Comparison of ENCODE assay signal across 1 cellular context in genomic region chr1:173270243-173270642, GRCh38.
TF ChIP-seq lines count a peak whose summit lies in the region.

No MANE protein-coding gene starts in this region.

TF ChIP-seq in SK-N-SH, 30 proteins besides CTCF, POLR2A, EP300 and RAD21 (continued from another document):
- TF ChIP-seq ZBTB33 (IDR thresholded peaks at IDR 0.05; ENCODE audit: borderline replicate concordance, low read depth) (no peak), TAF1 (IDR thresholded peaks at IDR 0.05; ENCODE audit: borderline replicate concordance, low read depth, low read length) (no peak), SIN3A (IDR thresholded peaks at IDR 0.05; ENCODE audit: borderline replicate concordance, low read depth, low read length) (no peak)
